ENCODE assay signal across 7 cellular contexts in the genomic region with DNA sequence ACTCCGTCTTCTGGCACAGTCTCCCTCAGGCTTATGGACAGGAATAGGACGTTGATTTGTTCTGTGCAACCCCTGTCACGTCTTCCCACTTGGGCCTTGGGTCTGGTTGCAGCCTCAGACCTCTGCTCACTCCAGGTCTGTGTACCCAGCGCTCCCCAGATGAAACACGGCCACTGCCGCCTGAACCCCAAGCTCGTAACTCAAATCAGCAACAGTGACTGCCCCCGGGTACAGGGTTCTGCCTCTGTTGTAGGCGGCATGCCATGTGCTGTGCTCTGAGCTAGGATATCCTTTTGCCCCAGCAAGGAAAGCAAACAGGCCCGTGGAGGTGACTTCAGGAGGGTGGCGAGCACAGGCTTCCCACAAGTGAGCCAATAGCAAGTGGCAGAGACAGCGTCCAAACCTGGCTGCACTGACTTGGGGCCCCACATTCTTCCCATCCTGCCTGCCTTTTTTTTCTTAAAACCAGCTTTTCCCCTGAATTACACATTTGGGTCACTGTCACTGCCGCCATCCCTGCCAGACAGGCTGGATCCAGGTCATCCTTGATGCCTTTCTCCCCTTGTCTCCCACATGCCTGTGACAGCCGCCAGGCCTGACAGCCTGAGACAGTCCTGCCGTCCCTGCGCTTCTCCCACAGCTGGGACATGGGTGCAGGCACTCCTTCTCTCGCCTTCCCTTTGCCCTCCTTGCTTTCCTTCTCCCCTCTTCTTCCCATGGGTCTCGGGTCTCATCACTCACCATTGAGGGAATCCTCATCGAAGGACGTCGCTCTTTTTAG. TPM values are rescaled to one million over a fixed set of nuclear protein-coding genes. Genes with fewer than 3 reads are reported as not detected.
DNase-seq lines count a peak whose midpoint lies in the region; ATAC-seq and TF ChIP-seq lines count a peak whose summit lies in the region.
"Not testable (repeated sequence)": the region's sequence is repeated elsewhere in the genome, so short reads cannot be mapped to it uniquely, and the experiment has no call there.

No MANE protein-coding gene starts in this region.

- not testable (repeated sequence) for H3K4me1 Mint-ChIP-seq in endodermal cell; neural crest cell; progenitor cell of endocrine pancreas (ENCODE audit: low read depth)

- H3K27me3 Mint-ChIP-seq in endodermal cell (ENCODE audit: insufficient read depth); neural crest cell (ENCODE audit: low read depth); progenitor cell of endocrine pancreas: not testable (repeated sequence)

- ATAC-seq in activated naive CD4-positive, alpha-beta T cell treated with anti-CD3 and anti-CD28 coated beads, Interleukin-2, amount 50 U/mL, for 72 hours: not testable (repeated sequence)

- H3K27ac ChIP-seq in MM.1S (ENCODE audit: low read length): peak overlapping the region; percentile 91
- not testable (repeated sequence) for H3K27ac ChIP-seq in endodermal cell (ENCODE audit: low read depth, low read length); vagina

- peaks cover 15% of the 10 kb centered on the region for H3K79me2 ChIP-seq in MM.1S (ENCODE audit: low read length)

- not testable (repeated sequence) for H3K9me3 ChIP-seq in MM.1S (replicated peaks; ENCODE audit: insufficient read depth, low read length); endodermal cell (ENCODE audit: control insufficient read depth, low read length); vagina

- H2AFZ ChIP-seq in MM.1S (ENCODE audit: low read length): not testable (repeated sequence)

- H4K20me1 ChIP-seq in MM.1S (ENCODE audit: insufficient read depth, low read length): not testable (repeated sequence)

- peaks cover 21% of the 10 kb centered on the region for H3F3A ChIP-seq in MM.1S (ENCODE audit: insufficient read depth, low read length)

- H3K36me3 ChIP-seq in H7 (replicated peaks; ENCODE audit: control insufficient read depth, insufficient read depth, low read length); MM.1S (replicated peaks; ENCODE audit: insufficient read depth, low read length); endodermal cell (ENCODE audit: control insufficient read depth, insufficient read depth, low read length); vagina: not testable (repeated sequence)

- not testable (repeated sequence) for H3K27me3 ChIP-seq in H7 (ENCODE audit: control insufficient read depth, insufficient read depth, low read length); MM.1S (replicated peaks; ENCODE audit: insufficient read depth, low read length); endodermal cell (ENCODE audit: control insufficient read depth, insufficient read depth, low read length, poor library complexity, severe bottlenecking); vagina

- TF ChIP-seq POLR2A in vagina (IDR thresholded peaks at IDR 0.05): not testable (repeated sequence)

- H3K4me2 ChIP-seq in MM.1S (ENCODE audit: low read depth, low read length): peak overlapping the region; percentile 40

- peak overlapping the region; percentile 56; the same call in 1 of the 2 replicates for H3K9ac ChIP-seq in MM.1S (ENCODE audit: low read length)
- H3K9ac ChIP-seq in endodermal cell (ENCODE audit: extremely low read depth, low read length, poor library complexity, severe bottlenecking): not testable (repeated sequence)

- intact Hi-C loops in vagina (cut with DNase I): not testable (repeated sequence)

- H3K4me3 ChIP-seq in H7 (ENCODE audit: insufficient read depth, low read depth, low read length); MM.1S (ENCODE audit: low read length); endodermal cell (ENCODE audit: low read length); vagina: not testable (repeated sequence)

- 91 to 95% methylated on average over 3 to 15 of the region's 21 CpGs for WGBS in endodermal cell (ENCODE audit: insufficient coverage in 1 of 2, insufficient read length in 1 of 2), 2 experiments

- H3K36me3 Mint-ChIP-seq in activated naive CD4-positive, alpha-beta T cell treated with anti-CD3 and anti-CD28 coated beads, Interleukin-2, amount 50 U/mL, for 72 hours: peaks cover 5 to 18% of the 10 kb centered on the region in 2 donors
- peaks cover 77% of the 10 kb centered on the region for H3K36me3 Mint-ChIP-seq in endodermal cell (ENCODE audit: low read depth)
- not testable (repeated sequence) for H3K36me3 Mint-ChIP-seq in neural crest cell (ENCODE audit: low read depth)
- peaks cover 22% of the 10 kb centered on the region for H3K36me3 Mint-ChIP-seq in progenitor cell of endocrine pancreas (ENCODE audit: insufficient read depth)

- H3K27ac Mint-ChIP-seq in activated naive CD4-positive, alpha-beta T cell treated with anti-CD3 and anti-CD28 coated beads, Interleukin-2, amount 50 U/mL, for 72 hours: peak overlapping the region; percentile 5 to 60
- peak overlapping the region; percentile 18 for H3K27ac Mint-ChIP-seq in endodermal cell
- H3K27ac Mint-ChIP-seq in neural crest cell (ENCODE audit: unreplicated experiment): peak overlapping the region; percentile 78
- H3K27ac Mint-ChIP-seq in progenitor cell of endocrine pancreas: peak overlapping the region; percentile 63

- not testable (repeated sequence) for H3K9me2 ChIP-seq in MM.1S (replicated peaks; ENCODE audit: insufficient read depth, low read length)

- H3K9me3 Mint-ChIP-seq in activated naive CD4-positive, alpha-beta T cell treated with anti-CD3 and anti-CD28 coated beads, Interleukin-2, amount 50 U/mL, for 72 hours; endodermal cell; neural crest cell; progenitor cell of endocrine pancreas (ENCODE audit: low read depth): not testable (repeated sequence)

- not testable (repeated sequence) for TF ChIP-seq CTCF in MM.1S (IDR thresholded peaks at IDR 0.05; ENCODE audit: low read length); endodermal cell (conservative IDR thresholded peaks at IDR 0.05); neural crest cell (conservative IDR thresholded peaks at IDR 0.05); progenitor cell of endocrine pancreas (IDR thresholded peaks at IDR 0.05; ENCODE audit: unreplicated experiment); vagina (IDR thresholded peaks at IDR 0.05)

- not testable (repeated sequence) for H3K4me3 Mint-ChIP-seq in endodermal cell; neural crest cell; progenitor cell of endocrine pancreas (ENCODE audit: low read depth)

- peak; percentile 2 for DNase-seq in H7
- not testable (repeated sequence) for DNase-seq in MM.1S; neural crest cell (ENCODE audit: low read depth, low spot score); progenitor cell of endocrine pancreas (ENCODE audit: low spot score, unreplicated experiment)
- peak in 1 of 2 donors; percentile 39 for DNase-seq in activated naive CD4-positive, alpha-beta T cell treated with anti-CD3 and anti-CD28 coated beads, Interleukin-2, amount 50 U/mL, for 72 hours (ENCODE audit: low spot score in 2 of 2)
- peak; percentile 36 for DNase-seq in endodermal cell
- peak; percentile 37 to 42 for DNase-seq in vagina (ENCODE audit: extremely low spot score in 2 of 2)

- H3K4me1 ChIP-seq in MM.1S (ENCODE audit: low read length): peaks cover 26% of the 10 kb centered on the region
- not testable (repeated sequence) for H3K4me1 ChIP-seq in endodermal cell (ENCODE audit: control insufficient read depth, insufficient read depth, low read length); vagina

RNA-seq across cellular contexts. Expression of gene DDX11, which starts 21.6 kb away (rescaled TPM):
- 81.4 and 95.9 TPM in 2 replicates for total RNA-seq in H7 (2014; rRNA removed; shearing (Covaris generic))
- 100 to 1,000 TPM; 163 to 232 TPM for total RNA-seq in activated naive CD4-positive, alpha-beta T cell treated with anti-CD3 and anti-CD28 coated beads, Interleukin-2, amount 50 U/mL, for 72 hours
- total RNA-seq in endodermal cell (100 to 1,000 TPM; 136 to 298 TPM), neural crest cell (199 and 202 TPM in 2 replicates), progenitor cell of endocrine pancreas (238 and 247 TPM in 2 replicates), vagina (35.4 TPM)
- 70.7 TPM for polyA plus RNA-seq in endodermal cell (2013, experiment 1 of 2)
- 52.5 TPM for polyA plus RNA-seq in endodermal cell (2013, experiment 2 of 2)

Comparison
In these comparisons a context has a peak if more than half of its experiments do, and no peak if none do; other contexts are left out.
1. H3K27ac Mint-ChIP-seq: peak in every context shown above with its lines; median percentile 78 in neural crest cell; 63 in progenitor cell of endocrine pancreas; 32 in activated naive CD4-positive, alpha-beta T cell treated with anti-CD3 and anti-CD28 coated beads, Interleukin-2, amount 50 U/mL, for 72 hours; 18 in endodermal cell.